ENCODE assay signal across 9 cellular contexts in genomic region chr17:17391575-17392370, GRCh38.
DNase-seq lines count a peak whose midpoint lies in the region; ATAC-seq and TF ChIP-seq lines count a peak whose summit lies in the region.
"Had no signal": no experiment of that assay in that cellular context is flagged by ENCODE, and none has a peak within 500 bp of the region (broad histone marks: within the 10 kb centered on the region; RNA-seq: fewer than 3 reads in every experiment).

No MANE protein-coding gene starts in this region.

- H3K4me3 Mint-ChIP-seq in activated T-cell treated with anti-CD3 and anti-CD28 coated beads, Interleukin-2, amount 50 U/mL, for 72 hours, result peak overlapping the region; percentile 86 to 88
- no peak overlapping the region for H3K4me3 Mint-ChIP-seq in H9

- H3K27me3 ChIP-seq in PC-3 (ENCODE audit: low read length) (no peaks in the 10 kb centered on the region), H9 (ENCODE audit: insufficient read depth, low read length) (no peaks in the 10 kb centered on the region; the same call in 1 of the 2 replicates), thyroid gland (no peaks in the 10 kb centered on the region)

- no peaks in the 10 kb centered on the region for H3K36me3 Mint-ChIP-seq in activated T-cell treated with anti-CD3 and anti-CD28 coated beads, Interleukin-2, amount 50 U/mL, for 72 hours (ENCODE audit: insufficient read depth in 2 of 2)
- H3K36me3 Mint-ChIP-seq in H9 (ENCODE audit: insufficient read depth in 1 of 3, low read depth in 3 of 3), result peaks cover 0 to 6% (median 0%) of the 10 kb centered on the region in 3 experiments; a peak in 1 of 7 replicates

- H4K20me1 ChIP-seq in PC-3 (ENCODE audit: low read length) (no peaks in the 10 kb centered on the region), H9 (ENCODE audit: control insufficient read depth, insufficient read depth, insufficient read length) (no peaks in the 10 kb centered on the region)

- no peak overlapping the region for H3K27ac Mint-ChIP-seq in activated T-cell treated with anti-CD3 and anti-CD28 coated beads, Interleukin-2, amount 50 U/mL, for 72 hours
- H3K27ac Mint-ChIP-seq in H9, result no peak overlapping the region; a peak in 1 of 7 replicates

- no peak overlapping the region for H3T11ph ChIP-seq in H9 (ENCODE audit: low read length)

- CTCF ChIA-PET in PC-3 (lab: Charles Lee), result no interaction called here

- H3K4me2 ChIP-seq in PC-3 (ENCODE audit: low read length), result no peak overlapping the region
- no peak overlapping the region for H3K4me2 ChIP-seq in H9 (ENCODE audit: insufficient read depth, insufficient read length, low read length)

- H3K4ac ChIP-seq in H9 (ENCODE audit: low read depth, low read length), result no peak overlapping the region

- H2BK12ac ChIP-seq in H9 (ENCODE audit: insufficient read length, low read depth, low read length), result no peak overlapping the region

- H3F3A ChIP-seq in PC-3 (ENCODE audit: low read length, unreplicated experiment), result no peaks in the 10 kb centered on the region

- no peaks in the 10 kb centered on the region for H3K9me2 ChIP-seq in PC-3 (replicated peaks; ENCODE audit: low read length)

- no peak overlapping the region for H2BK5ac ChIP-seq in H9 (ENCODE audit: insufficient read length, low read length)

- H3K56ac ChIP-seq in H9 (ENCODE audit: insufficient read length, low read depth, low read length), result no peak overlapping the region

- no peak overlapping the region for H4K5ac ChIP-seq in H9 (ENCODE audit: insufficient read length, low read depth, low read length)

- H3K18ac ChIP-seq in H9 (ENCODE audit: insufficient read length, low read depth, low read length), result no peak overlapping the region

- no peak overlapping the region for H3K9ac ChIP-seq in PC-3 (ENCODE audit: low read length)
- H3K9ac ChIP-seq in H9 (ENCODE audit: extremely low read depth, insufficient read length, low read length), result no peak overlapping the region

- no peak overlapping the region for H3K14ac ChIP-seq in H9 (ENCODE audit: insufficient read depth, low read length)

- H3K4me3 ChIP-seq in PC-3 (ENCODE audit: low read length) (no peak overlapping the region), foreskin fibroblast (ENCODE audit: low read depth in 1 of 2, low read length in 2 of 2) (no peak overlapping the region), thyroid gland (replicated peaks in 1 of 3) (no peak overlapping the region)

- no peaks in the 10 kb centered on the region for H3K79me2 ChIP-seq in PC-3 (ENCODE audit: low read length)
- H3K79me2 ChIP-seq in H9 (ENCODE audit: insufficient read depth, low read length), result no peaks in the 10 kb centered on the region

- H2BK120ac ChIP-seq in H9 (ENCODE audit: low read depth, low read length, poor library complexity, severe bottlenecking), result no peak overlapping the region

- H3K36me3 ChIP-seq in PC-3 (ENCODE audit: low read depth, low read length) (no peaks in the 10 kb centered on the region), thyroid gland (no peaks in the 10 kb centered on the region)

- WGBS in H9 (ENCODE audit: extremely low coverage, insufficient read length, low lambda C conversion rate), result no CpG with 5 or more reads among the region's 24 CpGs
- WGBS in thyroid gland, 2 donors, result 78 to 90% methylated on average over 24 of the region's 24 CpGs

- TF ChIP-seq CTCF in PC-3 (conservative IDR thresholded peaks at IDR 0.05; ENCODE audit: low read depth, low read length) (no peak), H9 (conservative IDR thresholded peaks at IDR 0.05) (no peak), foreskin fibroblast (IDR thresholded peaks at IDR 0.05; ENCODE audit: low read depth, low read length) (no peak), thyroid gland (IDR thresholded peaks at IDR 0.05) (no peak)

- H3K79me1 ChIP-seq in H9 (ENCODE audit: insufficient read depth, low read depth, low read length, poor library complexity, severe bottlenecking), result no peaks in the 10 kb centered on the region

- ATAC-seq in PC-3, result no peak
- ATAC-seq in activated T-cell treated with anti-CD3 and anti-CD28 coated beads, Interleukin-2, amount 50 U/mL, for 72 hours (replicated peaks in 1 of 2), result peak; percentile 77 to 85

- H2BK20ac ChIP-seq in H9 (ENCODE audit: low read depth, low read length, poor library complexity, severe bottlenecking), result no peak overlapping the region

- TF ChIP-seq POLR2A in thyroid gland (IDR thresholded peaks at IDR 0.05), result no peak

- no peaks in the 10 kb centered on the region for H3K9me3 Mint-ChIP-seq in activated T-cell treated with anti-CD3 and anti-CD28 coated beads, Interleukin-2, amount 50 U/mL, for 72 hours
- peaks cover 0 to 3% of the 10 kb centered on the region in 2 experiments; a peak in 2 of 5 replicates for H3K9me3 Mint-ChIP-seq in H9

- no peak overlapping the region for H2AK5ac ChIP-seq in H9 (ENCODE audit: insufficient read length, low read length)

- H2BK15ac ChIP-seq in H9 (ENCODE audit: low read depth, low read length), result no peak overlapping the region

- BruUV-seq in PC-3 (replicated peaks; lab: Mats Ljungman, UMichigan), result no TSS peak

- H3K23ac ChIP-seq in H9 (ENCODE audit: insufficient read length, low read depth, low read length), result no peak overlapping the region

- H3K4me1 ChIP-seq in PC-3 (ENCODE audit: insufficient read depth, low read length) (peaks cover 14% of the 10 kb centered on the region), H9 (ENCODE audit: insufficient read depth, low read length) (no peaks in the 10 kb centered on the region), thyroid gland (peaks cover 3 to 23% of the 10 kb centered on the region in 2 donors)

- H3K27me3 Mint-ChIP-seq in activated T-cell treated with anti-CD3 and anti-CD28 coated beads, Interleukin-2, amount 50 U/mL, for 72 hours (ENCODE audit: low read depth), result peaks cover 10% of the 10 kb centered on the region
- H3K27me3 Mint-ChIP-seq in H9 (ENCODE audit: low read depth), result peaks cover 6% of the 10 kb centered on the region

- DNase-seq in CD1c-positive myeloid dendritic cell (ENCODE audit: extremely low spot score), result peak; percentile 38
- peak; percentile 32 for DNase-seq in PC-3
- DNase-seq in activated T-cell treated with anti-CD3 and anti-CD28 coated beads, Interleukin-2, amount 50 U/mL, for 72 hours, result peak; percentile 60 to 61
- peak; percentile 38 for DNase-seq in stimulated activated CD4-positive, alpha-beta T cell treated with anti-CD3 and anti-CD28 coated beads, Interleukin-12 subunit alpha, Interleukin-12 subunit beta, amount 100 ng/mL, for 4 hours
- DNase-seq in H9, result no peak
- no peak for DNase-seq in foreskin fibroblast
- no peak for DNase-seq in globus pallidus (ENCODE audit: low spot score)
- no peak for DNase-seq in thyroid gland
- DNase-seq: T1000 had no signal

- H4K8ac ChIP-seq in H9 (replicated peaks; ENCODE audit: insufficient read length, low read depth, low read length), result no peak overlapping the region

- no peak overlapping the region for H4K91ac ChIP-seq in H9 (ENCODE audit: insufficient read length, low read depth, low read length)

- H3K27ac ChIP-seq in PC-3 (ENCODE audit: low read length) (no peak overlapping the region), H9 (ENCODE audit: insufficient read length, low read depth, low read length) (no peak overlapping the region), thyroid gland (no peak overlapping the region)

- H3K9me3 ChIP-seq in PC-3 (ENCODE audit: low read length), result no peaks in the 10 kb centered on the region
- H3K9me3 ChIP-seq in H9 (ENCODE audit: control insufficient read depth, low read depth, low read length), result no peaks in the 10 kb centered on the region
- H3K9me3 ChIP-seq in thyroid gland, result no peaks in the 10 kb centered on the region

- no peaks in the 10 kb centered on the region for H3K23me2 ChIP-seq in H9 (ENCODE audit: insufficient read length, low read depth, low read length, poor library complexity, severe bottlenecking)

- H2AFZ ChIP-seq in PC-3 (ENCODE audit: low read length) (no peak overlapping the region), H9 (ENCODE audit: low read length) (no peak overlapping the region)

- POLR2A ChIA-PET in PC-3 (lab: Charles Lee; ENCODE audit: unreplicated experiment), result no interaction called here

- intact Hi-C loops in PC-3 (cut with micrococcal nuclease) (no loop called here), thyroid gland (cut with DNase I) (no loop called here)

- H3K4me1 Mint-ChIP-seq in activated T-cell treated with anti-CD3 and anti-CD28 coated beads, Interleukin-2, amount 50 U/mL, for 72 hours (ENCODE audit: low read depth), result peaks cover 20% of the 10 kb centered on the region
- H3K4me1 Mint-ChIP-seq in H9, result no peaks in the 10 kb centered on the region

Comparison
In these comparisons a context has a peak if more than half of its experiments do, and no peak if none do; other contexts are left out.
1. DNase-seq: peak in CD1c-positive myeloid dendritic cell (single experiment), PC-3 (single experiment), activated T-cell treated with anti-CD3 and anti-CD28 coated beads, Interleukin-2, amount 50 U/mL, for 72 hours (2 of 2) and stimulated activated CD4-positive, alpha-beta T cell treated with anti-CD3 and anti-CD28 coated beads, Interleukin-12 subunit alpha, Interleukin-12 subunit beta, amount 100 ng/mL, for 4 hours (single experiment); none in H9 (single experiment), foreskin fibroblast (0 of 2), globus pallidus (single experiment) and thyroid gland (0 of 2).
2. H3K4me3 Mint-ChIP-seq: peak in activated T-cell treated with anti-CD3 and anti-CD28 coated beads, Interleukin-2, amount 50 U/mL, for 72 hours (2 of 2); none in H9 (0 of 2).